24 cellular contexts compared by ENCODE assay signal in the genomic region with DNA sequence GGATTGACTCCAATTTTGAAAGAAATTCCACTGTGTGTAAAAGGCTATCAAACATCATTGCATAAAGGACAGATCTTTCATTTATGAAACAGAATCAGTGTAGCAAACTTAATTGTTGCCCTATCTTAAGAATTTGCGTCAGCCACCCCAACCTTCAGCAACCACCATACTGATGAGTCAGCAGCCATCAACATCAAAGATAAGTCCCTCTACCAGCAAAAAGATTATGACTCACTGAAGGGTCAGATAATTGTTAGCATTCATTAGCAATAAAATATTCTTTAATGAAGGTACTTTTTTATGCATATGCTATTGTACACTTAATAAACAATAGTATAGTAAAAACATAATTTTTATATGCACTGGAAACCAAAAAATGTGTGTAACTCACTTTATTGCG.
"Had no signal": no experiment of that assay in that cellular context is flagged by ENCODE, and none has a peak within 500 bp of the region (broad histone marks: within the 10 kb centered on the region; RNA-seq: fewer than 3 reads in every experiment).

No MANE protein-coding gene starts in this region.

- H3K9ac ChIP-seq: KMS-11 had no signal

- H3K27ac ChIP-seq: cardiac muscle cell, KMS-11, PC-9 had no signal

- H3K36me3 ChIP-seq: cardiac muscle cell had no signal

- H3K4me2 ChIP-seq: KMS-11, PC-9 had no signal

- H3K4me3 ChIP-seq: cardiac muscle cell, PC-9 had no signal

- H3K27me3 ChIP-seq: cardiac muscle cell had no signal

- ATAC-seq: activated CD4-positive, CD25-positive, alpha-beta regulatory T cell treated with anti-CD3 and anti-CD28 coated beads, Interleukin-2, amount 50 U/mL, for 24 hours; activated CD8-positive, alpha-beta T cell treated with anti-CD3 and anti-CD28 coated beads for 36 hours; activated T-cell treated with anti-CD3 and anti-CD28 coated beads, Interleukin-2, amount 50 U/mL, for 72 hours; T-helper 17 cell had no signal

- DNase-seq: activated CD4-positive, alpha-beta T cell treated with anti-CD3 and anti-CD28 coated beads for 4 hours; activated CD8-positive, alpha-beta memory T cell treated with anti-CD3 and anti-CD28 coated beads, Interleukin-2, amount 50 U/mL, for 4 hours; activated CD8-positive, alpha-beta T cell treated with anti-CD3 and anti-CD28 coated beads for 36 hours; activated gamma-delta T cell treated with Interleukin-2 at 50 U/mL for 16 hours; activated naive CD4-positive, alpha-beta T cell treated with anti-CD3 and anti-CD28 coated beads, Interleukin-2, amount 10 ng/mL, durations not matched to agents 7 days and 5 days; activated naive CD8-positive, alpha-beta T cell treated with anti-CD3 and anti-CD28 coated beads for 36 hours; activated T-cell treated with anti-CD3 and anti-CD28 coated beads, Interleukin-2, amount 50 U/mL, for 72 hours; aorta; NCI-H1092; NCI-H1417 treated with DMSO at 0.1 percent for 48 hours; NCI-H1694; NCI-H2029; NCI-H2107; NCI-H2171 treated with DMSO at 0.1 percent for 48 hours; NCI-H345; NCI-H510A treated with DMSO at 0.1 percent for 48 hours; NCI-H69; PC-9; SHP77 treated with DMSO at 0.1 percent for 48 hours; T-helper 17 cell; T1000 had no signal

- H2AFZ ChIP-seq: PC-9 had no signal
